Comparison of ENCODE assay signal across 2 cellular contexts in the genomic region with DNA sequence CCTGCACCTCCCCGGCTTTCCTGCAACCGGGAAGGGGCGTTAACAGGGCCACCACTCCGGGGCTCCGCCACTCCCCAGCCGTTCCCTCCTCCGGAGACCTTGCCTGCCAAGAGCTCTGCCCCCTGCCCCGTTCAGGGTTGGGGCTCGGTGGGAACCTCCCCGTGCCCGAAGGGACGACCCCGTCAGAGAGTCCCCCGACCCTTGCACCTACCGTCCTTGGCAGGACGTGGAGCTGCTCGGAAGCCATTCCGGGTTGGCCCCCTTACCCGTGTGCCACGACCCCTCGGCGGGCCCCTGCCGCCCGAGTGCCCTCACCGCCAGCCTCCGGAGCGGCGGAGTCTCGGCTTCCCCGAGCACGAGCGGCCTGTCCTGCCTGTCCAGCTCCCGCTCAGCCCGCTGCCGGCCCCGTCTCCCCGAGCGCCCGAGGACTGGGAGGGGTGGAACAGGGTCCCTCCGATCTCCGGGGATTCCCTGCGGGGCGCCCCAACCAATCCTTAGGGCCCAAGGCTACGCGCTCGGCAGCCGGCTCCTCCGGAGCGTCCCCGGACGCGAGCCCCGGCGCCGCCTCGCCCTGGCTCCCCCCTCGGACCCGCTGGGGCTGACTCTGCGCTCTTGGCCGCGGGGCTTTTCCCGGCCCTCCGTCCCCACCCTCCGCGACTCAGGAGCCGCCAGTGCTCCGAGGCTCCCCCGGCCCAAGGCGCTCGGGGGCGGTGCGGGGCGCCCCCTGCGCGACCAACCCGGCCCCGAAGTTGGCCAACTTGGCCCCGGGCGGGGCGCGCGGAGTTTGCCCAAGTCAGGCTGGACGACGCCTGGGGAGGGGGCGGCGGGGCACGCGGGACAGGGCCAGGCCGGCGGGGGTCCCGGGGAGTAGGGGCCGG.
TF ChIP-seq lines count a peak whose summit lies in the region.

No MANE protein-coding gene starts in this region.

TF ChIP-seq in SK-N-SH, 30 proteins besides CTCF, POLR2A, EP300 and RAD21 (continued from another document):
- no peak for TF ChIP-seq NFIC (IDR thresholded peaks at IDR 0.05; ENCODE audit: borderline replicate concordance)
- TF ChIP-seq, protein P1, sequence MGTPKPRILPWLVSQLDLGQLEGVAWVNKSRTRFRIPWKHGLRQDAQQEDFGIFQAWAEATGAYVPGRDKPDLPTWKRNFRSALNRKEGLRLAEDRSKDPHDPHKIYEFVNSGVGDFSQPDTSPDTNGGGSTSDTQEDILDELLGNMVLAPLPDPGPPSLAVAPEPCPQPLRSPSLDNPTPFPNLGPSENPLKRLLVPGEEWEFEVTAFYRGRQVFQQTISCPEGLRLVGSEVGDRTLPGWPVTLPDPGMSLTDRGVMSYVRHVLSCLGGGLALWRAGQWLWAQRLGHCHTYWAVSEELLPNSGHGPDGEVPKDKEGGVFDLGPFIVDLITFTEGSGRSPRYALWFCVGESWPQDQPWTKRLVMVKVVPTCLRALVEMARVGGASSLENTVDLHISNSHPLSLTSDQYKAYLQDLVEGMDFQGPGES (IDR thresholded peaks at IDR 0.05; ENCODE audit: low read depth, low read length) = no peak
- TF ChIP-seq FOXM1 (IDR thresholded peaks at IDR 0.05; ENCODE audit: low read depth) = no peak
- TF ChIP-seq RCOR1 (IDR thresholded peaks at IDR 0.05; ENCODE audit: low read length) = no peak
- no peak for TF ChIP-seq TEAD4 (IDR thresholded peaks at IDR 0.05; ENCODE audit: borderline replicate concordance, insufficient read depth)
- TF ChIP-seq, protein P2, sequence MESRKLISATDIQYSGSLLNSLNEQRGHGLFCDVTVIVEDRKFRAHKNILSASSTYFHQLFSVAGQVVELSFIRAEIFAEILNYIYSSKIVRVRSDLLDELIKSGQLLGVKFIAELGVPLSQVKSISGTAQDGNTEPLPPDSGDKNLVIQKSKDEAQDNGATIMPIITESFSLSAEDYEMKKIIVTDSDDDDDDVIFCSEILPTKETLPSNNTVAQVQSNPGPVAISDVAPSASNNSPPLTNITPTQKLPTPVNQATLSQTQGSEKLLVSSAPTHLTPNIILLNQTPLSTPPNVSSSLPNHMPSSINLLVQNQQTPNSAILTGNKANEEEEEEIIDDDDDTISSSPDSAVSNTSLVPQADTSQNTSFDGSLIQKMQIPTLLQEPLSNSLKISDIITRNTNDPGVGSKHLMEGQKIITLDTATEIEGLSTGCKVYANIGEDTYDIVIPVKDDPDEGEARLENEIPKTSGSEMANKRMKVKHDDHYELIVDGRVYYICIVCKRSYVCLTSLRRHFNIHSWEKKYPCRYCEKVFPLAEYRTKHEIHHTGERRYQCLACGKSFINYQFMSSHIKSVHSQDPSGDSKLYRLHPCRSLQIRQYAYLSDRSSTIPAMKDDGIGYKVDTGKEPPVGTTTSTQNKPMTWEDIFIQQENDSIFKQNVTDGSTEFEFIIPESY (IDR thresholded peaks at IDR 0.05; ENCODE audit: borderline replicate concordance, low read depth) = no peak
- TF ChIP-seq EZH2phosphoT487 (IDR thresholded peaks at IDR 0.05; ENCODE audit: borderline replicate concordance, low read depth) = no peak
- TF ChIP-seq NRF1 (IDR thresholded peaks at IDR 0.05; ENCODE audit: low read depth, low read length) = no peak
- TF ChIP-seq YY1 (IDR thresholded peaks at IDR 0.05; ENCODE audit: low read depth) = no peak
- no peak for TF ChIP-seq FOXJ3 (CRISPR knock-in tag; IDR thresholded peaks at IDR 0.05)
- no peak for TF ChIP-seq MXI1 (IDR thresholded peaks at IDR 0.05; ENCODE audit: low read depth, low read length)

TF ChIP-seq in SK-N-SH treated with all-trans-retinoic acid at 6 μM for 48 hours, 23 proteins besides CTCF, POLR2A, EP300 and RAD21 (continued from another document):
- TF ChIP-seq ZNF8 (CRISPR knock-in tag; IDR thresholded peaks at IDR 0.05) (no peak), ZFP3 (CRISPR knock-in tag; IDR thresholded peaks at IDR 0.05) (no peak), ZC3H10 (CRISPR knock-in tag; IDR thresholded peaks at IDR 0.05) (no peak), TCF4 (CRISPR knock-in tag; IDR thresholded peaks at IDR 0.05; ENCODE audit: borderline replicate concordance) (no peak)
